ENCODE assay signal across 13 cellular contexts in the genomic region with DNA sequence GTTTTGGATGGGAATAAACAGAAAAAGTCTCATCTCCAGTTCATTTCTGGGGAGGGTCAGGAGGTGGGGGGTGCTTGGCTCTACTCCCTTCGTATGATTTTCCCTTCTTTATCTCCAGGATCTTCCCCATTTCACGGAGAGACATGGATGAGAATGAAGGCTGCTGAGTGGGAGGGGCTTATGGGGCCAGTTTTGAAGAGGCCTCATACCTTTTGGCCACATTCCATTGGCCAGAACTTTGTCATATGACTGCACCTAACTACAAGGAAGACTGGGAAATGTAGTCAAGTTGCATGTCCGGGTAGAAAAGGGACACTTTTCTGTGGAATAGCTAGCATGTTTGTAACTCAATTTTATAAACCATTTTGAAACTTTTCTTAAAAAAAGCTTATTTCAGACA.
DNase-seq lines count a peak whose midpoint lies in the region; ATAC-seq and TF ChIP-seq lines count a peak whose summit lies in the region.
"Had no signal": no experiment of that assay in that cellular context is flagged by ENCODE, and none has a peak within 500 bp of the region (broad histone marks: within the 10 kb centered on the region; RNA-seq: fewer than 3 reads in every experiment).

No MANE protein-coding gene starts in this region.

- H3K27me3 Mint-ChIP-seq in T-helper 17 cell (peaks cover 20% of the 10 kb centered on the region), progenitor cell of endocrine pancreas (no peaks in the 10 kb centered on the region)

- ATAC-seq in SK-N-SH treated with all-trans-retinoic acid at 6 μM for 48 hours (peak; percentile 66), HG02759 (IDR thresholded peaks at IDR 0.05; ENCODE audit: unreplicated experiment) (no peak), T-helper 17 cell (no peak)
- ATAC-seq: PC-3 had no signal

- no peaks in the 10 kb centered on the region for H3K9me3 ChIP-seq in T-helper 17 cell (ENCODE audit: control insufficient read depth, low read length, poor library complexity, severe bottlenecking)

- H3K36me3 Mint-ChIP-seq in T-helper 17 cell (ENCODE audit: low read depth) (no peaks in the 10 kb centered on the region), progenitor cell of endocrine pancreas (ENCODE audit: insufficient read depth) (peaks cover 8% of the 10 kb centered on the region)

- CTCF ChIA-PET in HEK293T (lab: Yijun Ruan, JAX) = no interaction called here

- TF ChIP-seq CTCF in dorsolateral prefrontal cortex (IDR thresholded peaks at IDR 0.05 in 54 of 56, conservative IDR thresholded peaks at IDR 0.05 in 2 of 56; ENCODE audit: low read depth in 1 of 56, partially characterized antibody in 56 of 56) (no peak), progenitor cell of endocrine pancreas (IDR thresholded peaks at IDR 0.05; ENCODE audit: unreplicated experiment) (no peak)

- H3K27me3 ChIP-seq in dorsolateral prefrontal cortex = no peaks in the 10 kb centered on the region

- H3K27ac Mint-ChIP-seq in T-helper 17 cell = no peak overlapping the region
- H3K27ac Mint-ChIP-seq in progenitor cell of endocrine pancreas = no peak overlapping the region

- H3K4me1 Mint-ChIP-seq in T-helper 17 cell (peaks cover under 1% of the 10 kb centered on the region), progenitor cell of endocrine pancreas (ENCODE audit: low read depth) (peaks cover 14% of the 10 kb centered on the region)

- no peak overlapping the region for H3K4me3 ChIP-seq in dorsolateral prefrontal cortex

- intact Hi-C loops in dorsolateral prefrontal cortex (cut with DNase I) = no loop called here

- no peak overlapping the region for H3K27ac ChIP-seq in dorsolateral prefrontal cortex

- no peaks in the 10 kb centered on the region for H3K9me3 Mint-ChIP-seq in progenitor cell of endocrine pancreas (ENCODE audit: low read depth)

- H3K4me3 Mint-ChIP-seq in T-helper 17 cell (no peak overlapping the region), progenitor cell of endocrine pancreas (ENCODE audit: low read depth) (no peak overlapping the region)

- DNase-seq in A172 (ENCODE audit: low spot score) (peak; percentile 19), HEK293T (ENCODE audit: extremely low spot score) (peak; percentile 52), iPS DF 4.7 (ENCODE audit: extremely low read depth, low spot score) (peak; percentile 49), T-helper 17 cell (no peak), dorsolateral prefrontal cortex (no peak), progenitor cell of endocrine pancreas (ENCODE audit: low spot score, unreplicated experiment) (no peak)
- DNase-seq: activated T-cell treated with anti-CD3 and anti-CD28 coated beads for 4 hours, GF-D8, hypothalamus, NCI-H2081, PC-3 had no signal

- POLR2A ChIA-PET in HEK293T (lab: Yijun Ruan, JAX) = no interaction called here

TF ChIP-seq in HEK293T, 16 proteins besides CTCF, POLR2A, EP300 and RAD21:
- TF ChIP-seq ARNT (IDR thresholded peaks at IDR 0.05) = no peak
- no peak for TF ChIP-seq ZNF384 (IDR thresholded peaks at IDR 0.05)
- TF ChIP-seq PKNOX1 (IDR thresholded peaks at IDR 0.05) = no peak
- no peak for TF ChIP-seq SUZ12 (IDR thresholded peaks at IDR 0.05)
- TF ChIP-seq FOXM1 (IDR thresholded peaks at IDR 0.05; ENCODE audit: borderline replicate concordance) = no peak
- no peak for TF ChIP-seq SP1 (IDR thresholded peaks at IDR 0.05)
- TF ChIP-seq CTBP1 (IDR thresholded peaks at IDR 0.05; ENCODE audit: borderline replicate concordance) = no peak
- no peak for TF ChIP-seq FOXA1 (IDR thresholded peaks at IDR 0.05)
- no peak for TF ChIP-seq LEF1 (IDR thresholded peaks at IDR 0.05; ENCODE audit: borderline replicate concordance)
- no peak for TF ChIP-seq L3MBTL2 (conservative IDR thresholded peaks at IDR 0.05)
- no peak for TF ChIP-seq NFRKB (IDR thresholded peaks at IDR 0.05)
- TF ChIP-seq ELF4 (IDR thresholded peaks at IDR 0.05) = no peak
- no peak for TF ChIP-seq HDGF (IDR thresholded peaks at IDR 0.05; ENCODE audit: borderline replicate concordance)
- TF ChIP-seq FOXK2 (IDR thresholded peaks at IDR 0.05) = no peak
- TF ChIP-seq BHLHE40 (IDR thresholded peaks at IDR 0.05; ENCODE audit: borderline replicate concordance) = no peak
- no peak for TF ChIP-seq TARDBP (IDR thresholded peaks at IDR 0.05)

TF ChIP-seq in SK-N-SH treated with all-trans-retinoic acid at 6 μM for 48 hours, 23 proteins besides CTCF, POLR2A, EP300 and RAD21:
- no peak for TF ChIP-seq TCF4 (CRISPR knock-in tag; IDR thresholded peaks at IDR 0.05; ENCODE audit: borderline replicate concordance)
- TF ChIP-seq ZNF565 (CRISPR knock-in tag; conservative IDR thresholded peaks at IDR 0.05; ENCODE audit: low read depth) = no peak
- no peak for TF ChIP-seq ZNF70 (CRISPR knock-in tag; IDR thresholded peaks at IDR 0.05)
- no peak for TF ChIP-seq OSR1 (CRISPR knock-in tag; IDR thresholded peaks at IDR 0.05)
- TF ChIP-seq ISL1 (CRISPR knock-in tag; IDR thresholded peaks at IDR 0.05) = no peak
- no peak for TF ChIP-seq ZFP3 (CRISPR knock-in tag; IDR thresholded peaks at IDR 0.05)
- no peak for TF ChIP-seq ZC3H10 (CRISPR knock-in tag; IDR thresholded peaks at IDR 0.05)
- TF ChIP-seq, protein P1, sequence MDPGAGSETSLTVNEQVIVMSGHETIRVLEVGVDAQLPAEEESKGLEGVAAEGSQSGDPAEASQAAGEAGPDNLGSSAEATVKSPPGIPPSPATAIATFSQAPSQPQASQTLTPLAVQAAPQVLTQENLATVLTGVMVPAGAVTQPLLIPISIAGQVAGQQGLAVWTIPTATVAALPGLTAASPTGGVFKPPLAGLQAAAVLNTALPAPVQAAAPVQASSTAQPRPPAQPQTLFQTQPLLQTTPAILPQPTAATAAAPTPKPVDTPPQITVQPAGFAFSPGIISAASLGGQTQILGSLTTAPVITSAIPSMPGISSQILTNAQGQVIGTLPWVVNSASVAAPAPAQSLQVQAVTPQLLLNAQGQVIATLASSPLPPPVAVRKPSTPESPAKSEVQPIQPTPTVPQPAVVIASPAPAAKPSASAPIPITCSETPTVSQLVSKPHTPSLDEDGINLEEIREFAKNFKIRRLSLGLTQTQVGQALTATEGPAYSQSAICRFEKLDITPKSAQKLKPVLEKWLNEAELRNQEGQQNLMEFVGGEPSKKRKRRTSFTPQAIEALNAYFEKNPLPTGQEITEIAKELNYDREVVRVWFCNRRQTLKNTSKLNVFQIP (CRISPR knock-in tag; IDR thresholded peaks at IDR 0.05; ENCODE audit: borderline replicate concordance, low read depth) = no peak
- no peak for TF ChIP-seq ESRRG (CRISPR knock-in tag; IDR thresholded peaks at IDR 0.05)
- TF ChIP-seq CSRNP3 (CRISPR knock-in tag; IDR thresholded peaks at IDR 0.05) = no peak
- TF ChIP-seq TSHZ2 (CRISPR knock-in tag; IDR thresholded peaks at IDR 0.05) = no peak
- no peak for TF ChIP-seq ARNTL (CRISPR knock-in tag; IDR thresholded peaks at IDR 0.05; ENCODE audit: borderline replicate concordance, low read depth)
- no peak for TF ChIP-seq BACH2 (CRISPR knock-in tag; IDR thresholded peaks at IDR 0.05; ENCODE audit: borderline replicate concordance)
- TF ChIP-seq ZFP30 (CRISPR knock-in tag; IDR thresholded peaks at IDR 0.05) = no peak
- TF ChIP-seq, protein P2, sequence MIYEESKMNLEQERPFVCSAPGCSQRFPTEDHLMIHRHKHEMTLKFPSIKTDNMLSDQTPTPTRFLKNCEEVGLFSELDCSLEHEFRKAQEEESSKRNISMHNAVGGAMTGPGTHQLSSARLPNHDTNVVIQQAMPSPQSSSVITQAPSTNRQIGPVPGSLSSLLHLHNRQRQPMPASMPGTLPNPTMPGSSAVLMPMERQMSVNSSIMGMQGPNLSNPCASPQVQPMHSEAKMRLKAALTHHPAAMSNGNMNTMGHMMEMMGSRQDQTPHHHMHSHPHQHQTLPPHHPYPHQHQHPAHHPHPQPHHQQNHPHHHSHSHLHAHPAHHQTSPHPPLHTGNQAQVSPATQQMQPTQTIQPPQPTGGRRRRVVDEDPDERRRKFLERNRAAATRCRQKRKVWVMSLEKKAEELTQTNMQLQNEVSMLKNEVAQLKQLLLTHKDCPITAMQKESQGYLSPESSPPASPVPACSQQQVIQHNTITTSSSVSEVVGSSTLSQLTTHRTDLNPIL (CRISPR knock-in tag; IDR thresholded peaks at IDR 0.05; ENCODE audit: low read depth) = no peak

Comparison
In these comparisons a context has a peak if more than half of its experiments do, and no peak if none do; other contexts are left out.
1. DNase-seq: peak in A172 (single experiment), HEK293T (single experiment) and iPS DF 4.7 (single experiment); none in T-helper 17 cell (0 of 3), dorsolateral prefrontal cortex (0 of 10) and progenitor cell of endocrine pancreas (single experiment).